ENCODE assay signal across 9 cellular contexts in the genomic region with DNA sequence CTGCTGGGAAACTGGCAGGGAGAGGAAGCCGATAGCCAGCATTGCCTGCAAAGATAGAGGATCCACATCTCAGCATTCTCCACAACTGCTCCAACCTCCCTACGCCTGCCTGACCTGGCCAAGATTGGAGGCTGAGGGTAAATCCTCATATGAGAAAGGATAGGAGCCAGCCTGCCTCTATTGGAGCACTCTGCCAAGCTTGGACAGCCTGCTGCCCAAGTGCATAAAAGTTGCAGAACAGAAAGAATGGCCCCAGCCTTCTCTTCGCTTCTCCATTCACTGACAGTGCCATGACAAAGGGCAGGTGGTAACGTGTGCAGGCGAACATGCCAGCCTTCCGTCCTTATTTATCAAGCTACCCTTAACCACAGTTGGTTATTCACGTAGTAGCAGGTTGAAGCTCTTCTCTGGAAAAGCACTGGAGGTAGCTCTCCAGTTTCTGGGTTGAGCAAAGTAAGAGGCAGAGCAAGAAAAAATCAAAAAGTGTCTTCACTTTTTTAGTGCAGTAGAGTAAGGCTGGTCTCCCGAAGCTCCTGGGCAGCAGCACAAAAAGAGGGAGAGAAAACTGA. TPM values are rescaled to one million over a fixed set of nuclear protein-coding genes. Genes with fewer than 3 reads are reported as not detected.
A peak's percentile ranks its signal among the peaks of the same experiment; 100 is the strongest.
DNase-seq lines count a peak whose midpoint lies in the region; ATAC-seq and TF ChIP-seq lines count a peak whose summit lies in the region.
"Had no signal": no experiment of that assay in that cellular context is flagged by ENCODE, and none has a peak within 500 bp of the region (broad histone marks: within the 10 kb centered on the region; RNA-seq: fewer than 3 reads in every experiment).

No MANE protein-coding gene starts in this region.

- no peaks in the 10 kb centered on the region for H3K9me3 ChIP-seq in CD8-positive, alpha-beta memory T cell (ENCODE audit: low read length)
- H3K9me3 ChIP-seq in Karpas-422 (ENCODE audit: low read length) (no peaks in the 10 kb centered on the region), colonic mucosa (no peaks in the 10 kb centered on the region), psoas muscle (no peaks in the 10 kb centered on the region)

- POLR2A ChIA-PET in CD8-positive, alpha-beta memory T cell (lab: Charles Lee), result interaction anchor here (0.6 kb wide), 1 partner anchor 328 kb away, joined by 3 read pairs; no protein-coding TSS in a partner anchor

- H3K9ac ChIP-seq in Karpas-422 (ENCODE audit: low read length) (no peak overlapping the region), colonic mucosa (ENCODE audit: low read depth in 2 of 2, low read length in 2 of 2) (peak overlapping the region in 1 of 2 donors; percentile 84)

- H3K4me3 Mint-ChIP-seq in CD8-positive, alpha-beta memory T cell, result peak overlapping the region in 6 of 7 donors; percentile 36 to 94 (median 76)
- H3K4me3 Mint-ChIP-seq: activated CD4-positive, alpha-beta memory T cell treated with anti-CD3 and anti-CD28 coated beads for 36 hours had no signal

- no peak for TF ChIP-seq CTCF in colonic mucosa (IDR thresholded peaks at IDR 0.05)
- TF ChIP-seq CTCF in psoas muscle (IDR thresholded peaks at IDR 0.05), result no peak

- H3K4me2 ChIP-seq in Karpas-422 (ENCODE audit: low read depth, low read length, poor library complexity, severe bottlenecking), result peak overlapping the region; percentile 57

- H3K36me3 Mint-ChIP-seq in CD8-positive, alpha-beta memory T cell, result peaks cover 0 to 25% (median 0%) of the 10 kb centered on the region in 3 donors
- H3K36me3 Mint-ChIP-seq: activated CD4-positive, alpha-beta memory T cell treated with anti-CD3 and anti-CD28 coated beads for 36 hours had no signal

- WGBS in psoas muscle, 3 donors, result 27 to 46% (median 28%) methylated on average over 8 of the region's 8 CpGs

- ATAC-seq in psoas muscle, result no peak

- peaks cover 61% of the 10 kb centered on the region for H3K4me1 ChIP-seq in CD8-positive, alpha-beta memory T cell (ENCODE audit: insufficient read depth, low read length)
- H3K4me1 ChIP-seq in Karpas-422 (ENCODE audit: low read length), result peaks cover 69% of the 10 kb centered on the region
- H3K4me1 ChIP-seq in colonic mucosa, result peaks cover 49% of the 10 kb centered on the region
- peaks cover 77% of the 10 kb centered on the region for H3K4me1 ChIP-seq in psoas muscle

- H4K20me1 ChIP-seq in Karpas-422 (ENCODE audit: insufficient read depth, low read depth, low read length), result no peaks in the 10 kb centered on the region; the same call in 1 of the 2 replicates

- H3K27me3 ChIP-seq in CD8-positive, alpha-beta memory T cell (ENCODE audit: insufficient read depth, low read length, poor library complexity, severe bottlenecking), result no peaks in the 10 kb centered on the region
- H3K27me3 ChIP-seq in Karpas-422 (ENCODE audit: low read length), result no peaks in the 10 kb centered on the region
- no peaks in the 10 kb centered on the region for H3K27me3 ChIP-seq in colonic mucosa
- no peaks in the 10 kb centered on the region for H3K27me3 ChIP-seq in psoas muscle (ENCODE audit: insufficient read depth in 3 of 3, low read length in 2 of 3)

- H3K79me2 ChIP-seq in Karpas-422 (ENCODE audit: low read length), result no peaks in the 10 kb centered on the region

- H3K27ac Mint-ChIP-seq in CD8-positive, alpha-beta memory T cell, result peak overlapping the region in 4 of 8 donors; percentile 59 to 92 (median 80)
- H3K27ac Mint-ChIP-seq: activated CD4-positive, alpha-beta memory T cell treated with anti-CD3 and anti-CD28 coated beads for 36 hours had no signal

- no peaks in the 10 kb centered on the region for H3K36me3 ChIP-seq in CD8-positive, alpha-beta memory T cell (ENCODE audit: insufficient read depth, low read length)
- H3K36me3 ChIP-seq in Karpas-422 (ENCODE audit: insufficient read depth, low read length) (no peaks in the 10 kb centered on the region), colonic mucosa (no peaks in the 10 kb centered on the region), psoas muscle (ENCODE audit: insufficient read depth in 1 of 2, low read depth in 1 of 2) (no peaks in the 10 kb centered on the region)

- H3K9me2 ChIP-seq in Karpas-422 (replicated peaks; ENCODE audit: insufficient read depth, low read length), result no peaks in the 10 kb centered on the region

- intact Hi-C loops in colonic mucosa (cut with DNase I) (no loop called here), psoas muscle (cut with DNase I) (loop anchor here (2.0 to 10.0 kb wide), 4 partner anchors 36 to 320 kb away; a partner anchor contains a TSS)

- H3K27me3 Mint-ChIP-seq in CD8-positive, alpha-beta memory T cell, result peaks cover 0 to 7% of the 10 kb centered on the region in 2 donors
- H3K27me3 Mint-ChIP-seq: activated CD4-positive, alpha-beta memory T cell treated with anti-CD3 and anti-CD28 coated beads for 36 hours had no signal

- CTCF ChIA-PET in CD8-positive, alpha-beta memory T cell (lab: Charles Lee), result interaction anchor here (0.6 to 15.6 kb wide), 30 partner anchors 10 to 219 kb away, joined by 3 to 186 read pairs (median 4); a partner anchor contains a TSS

- no peak overlapping the region for H3K27ac ChIP-seq in CD8-positive, alpha-beta memory T cell (ENCODE audit: low read depth, low read length)
- no peak overlapping the region for H3K27ac ChIP-seq in Karpas-422 (ENCODE audit: low read length)
- peak overlapping the region; percentile 42 for H3K27ac ChIP-seq in colonic mucosa
- H3K27ac ChIP-seq in psoas muscle, result peak overlapping the region; percentile 93

- H3K9me3 Mint-ChIP-seq in CD8-positive, alpha-beta memory T cell, result no peaks in the 10 kb centered on the region
- H3K9me3 Mint-ChIP-seq: activated CD4-positive, alpha-beta memory T cell treated with anti-CD3 and anti-CD28 coated beads for 36 hours had no signal

- H2AFZ ChIP-seq in Karpas-422 (ENCODE audit: low read length), result no peak overlapping the region

- H3K4me3 ChIP-seq in CD8-positive, alpha-beta memory T cell (ENCODE audit: low read length), result no peak overlapping the region
- H3K4me3 ChIP-seq in Karpas-422 (ENCODE audit: low read length), result no peak overlapping the region
- H3K4me3 ChIP-seq in colonic mucosa, result no peak overlapping the region
- H3K4me3 ChIP-seq in psoas muscle, result peak overlapping the region; percentile 39

- peak in 1 of 5 donors; percentile 35 for DNase-seq in CD8-positive, alpha-beta memory T cell
- DNase-seq in Karpas-422 (no peak), colonic mucosa (no peak), psoas muscle (no peak), NCI-H2171 (lab: John Stamatoyannopoulos, UW) (no peak), NOMO-1 (lab: John Stamatoyannopoulos, UW; ENCODE audit: unreplicated experiment in 2 of 2) (no peak), AML-193 (lab: John Stamatoyannopoulos, UW) (no peak), NCI-H2227 treated with DMSO at 0.1 percent for 48 hours (lab: John Stamatoyannopoulos, UW) (no peak)

- H3K4me1 Mint-ChIP-seq in CD8-positive, alpha-beta memory T cell, result peaks cover 63 to 87% (median 64%) of the 10 kb centered on the region in 3 donors

RNA-seq across cellular contexts. Expression of a gene that starts 4.3 kb away (rescaled TPM):
- total RNA-seq in CD8-positive, alpha-beta memory T cell, result 10 to 100 TPM; 15.3 to 16.8 TPM
- 2.3 TPM for polyA plus RNA-seq in CD8-positive, alpha-beta memory T cell
- 3.0 and 5.4 TPM in 2 replicates for total RNA-seq in Karpas-422 (2014; rRNA removed; shearing (Covaris generic); ENCODE audit: low replicate concordance)
- 10 to 100 TPM in 1 of 2 donors, 1 to 10 TPM in 1; 5.0 to 11.6 TPM for total RNA-seq in colonic mucosa
- total RNA-seq in psoas muscle, result 1 to 10 TPM; 1.5 to 5.9 (median 3.7) TPM
- polyA plus RNA-seq in psoas muscle, result 1 to 10 TPM in 2 of 3 donors, under 1 TPM in 1; 0.65 to 7.2 (median 3.4) TPM

RNA-seq across cellular contexts. Expression of a gene that starts 56.5 kb away (rescaled TPM):
- 10 to 100 TPM; 44.4 to 50.3 TPM for total RNA-seq in CD8-positive, alpha-beta memory T cell
- 0.26 TPM for polyA plus RNA-seq in CD8-positive, alpha-beta memory T cell
- total RNA-seq in Karpas-422 (2014; rRNA removed; shearing (Covaris generic); ENCODE audit: low replicate concordance), result 58.2 and 60.1 TPM in 2 replicates
- 10 to 100 TPM; 10.2 to 48.3 TPM for total RNA-seq in colonic mucosa
- total RNA-seq in psoas muscle, result 1 to 10 TPM in 1 of 4 donors, under 1 TPM in 1, not detected in 2; 0.71 to 1.0 TPM
- under 1 TPM in 2 of 3 donors, not detected in 1; 0.10 to 0.42 TPM for polyA plus RNA-seq in psoas muscle

Comparison
In these comparisons a context has a peak if more than half of its experiments do, and no peak if none do; other contexts are left out.
1. H3K27ac ChIP-seq: peak in colonic mucosa (single experiment) and psoas muscle (single experiment); none in CD8-positive, alpha-beta memory T cell (single experiment) and Karpas-422 (single experiment).
2. RNA of a gene that starts 56.5 kb away (total RNA-seq): 58.2 to 60.1 TPM in Karpas-422, 44.4 to 50.3 TPM in CD8-positive, alpha-beta memory T cell and 10.2 to 48.3 TPM in colonic mucosa; 0.71 to 1.0 TPM in psoas muscle; every median in the first group is over 4 times any median in the second.